ENCODE assay signal across 22 cellular contexts in the genomic region with DNA sequence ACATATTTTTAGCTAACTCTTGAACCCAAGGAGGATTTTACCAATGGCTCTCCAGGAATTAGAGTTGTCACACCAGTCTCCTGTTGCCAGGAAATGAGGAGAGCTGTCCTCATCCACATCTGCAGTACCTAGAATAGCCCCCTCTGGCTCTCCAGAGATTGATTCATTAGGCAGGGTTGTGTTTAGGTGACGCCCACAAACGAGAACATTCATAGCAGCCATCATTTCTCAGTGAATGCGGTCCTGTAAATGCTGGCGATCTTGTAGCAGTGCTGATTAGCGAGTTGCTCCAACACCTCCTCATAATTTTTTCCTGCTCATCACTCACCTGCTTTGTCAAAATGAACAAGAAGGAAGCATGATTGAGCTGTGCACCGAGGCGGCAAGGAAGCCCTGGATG. TPM values are rescaled to one million over a fixed set of nuclear protein-coding genes. Genes with fewer than 3 reads are reported as not detected.
DNase-seq lines count a peak whose midpoint lies in the region; ATAC-seq and TF ChIP-seq lines count a peak whose summit lies in the region.
"Had no signal": no experiment of that assay in that cellular context is flagged by ENCODE, and none has a peak within 500 bp of the region (broad histone marks: within the 10 kb centered on the region; RNA-seq: fewer than 3 reads in every experiment).

No MANE protein-coding gene starts in this region.

- peak overlapping the region; percentile 83 for H3K27ac ChIP-seq in smooth muscle cell (ENCODE audit: low read depth)
- no peak overlapping the region for H3K27ac ChIP-seq in CD8-positive, alpha-beta memory T cell (ENCODE audit: low read depth, low read length)
- H3K27ac ChIP-seq: spleen, tibial nerve had no signal

- no peaks in the 10 kb centered on the region for H3K79me2 ChIP-seq in smooth muscle cell (ENCODE audit: low read depth)

- H3K36me3 ChIP-seq in smooth muscle cell (ENCODE audit: low read depth): no peaks in the 10 kb centered on the region
- no peaks in the 10 kb centered on the region for H3K36me3 ChIP-seq in CD8-positive, alpha-beta memory T cell (ENCODE audit: insufficient read depth, low read length)
- H3K36me3 ChIP-seq: spleen, tibial nerve had no signal

- no peak overlapping the region for H3K9ac ChIP-seq in smooth muscle cell (ENCODE audit: low read depth)

- POLR2A ChIA-PET in CD8-positive, alpha-beta memory T cell (lab: Charles Lee): interaction anchor here (0.6 kb wide), 1 partner anchor 364 kb away, joined by 6 read pairs; no protein-coding TSS in a partner anchor

- no peak overlapping the region for H3K4me3 ChIP-seq in fibroblast of mammary gland (ENCODE audit: control insufficient read depth, low read depth, low read length)
- H3K4me3 ChIP-seq in smooth muscle cell: peak overlapping the region; percentile 1
- no peak overlapping the region for H3K4me3 ChIP-seq in CD8-positive, alpha-beta memory T cell (ENCODE audit: low read length)
- H3K4me3 ChIP-seq: lung, spleen, tibial nerve had no signal

- WGBS in smooth muscle cell (ENCODE audit: low lambda C conversion rate): 25% methylated on average over 7 of the region's 7 CpGs

- no peaks in the 10 kb centered on the region for H3K9me3 Mint-ChIP-seq in CD8-positive, alpha-beta memory T cell
- H3K9me3 Mint-ChIP-seq: IgD-negative memory B cell; naive thymus-derived CD8-positive, alpha-beta T cell had no signal

- peak overlapping the region; percentile 24 for H2AFZ ChIP-seq in smooth muscle cell (ENCODE audit: low read depth)

- H3K9me3 ChIP-seq in smooth muscle cell (replicated peaks; ENCODE audit: low read depth): no peaks in the 10 kb centered on the region
- H3K9me3 ChIP-seq in CD8-positive, alpha-beta memory T cell (ENCODE audit: low read length): no peaks in the 10 kb centered on the region
- H3K9me3 ChIP-seq: spleen, tibial nerve had no signal

- H3K4me1 ChIP-seq in smooth muscle cell (ENCODE audit: low read depth): peaks cover 42% of the 10 kb centered on the region
- peaks cover 7% of the 10 kb centered on the region for H3K4me1 ChIP-seq in CD8-positive, alpha-beta memory T cell (ENCODE audit: insufficient read depth, low read length)

- no peak for TF ChIP-seq CTCF in fibroblast of mammary gland (conservative IDR thresholded peaks at IDR 0.05; ENCODE audit: control insufficient read depth, insufficient read depth, low read depth, low read length)
- no peak for TF ChIP-seq CTCF in smooth muscle cell (IDR thresholded peaks at IDR 0.05; ENCODE audit: borderline replicate concordance, insufficient read depth, poor library complexity, severe bottlenecking)

- H3K36me3 Mint-ChIP-seq in CD8-positive, alpha-beta memory T cell: no peaks in the 10 kb centered on the region
- H3K36me3 Mint-ChIP-seq: IgD-negative memory B cell; naive thymus-derived CD8-positive, alpha-beta T cell had no signal

- CTCF ChIA-PET in CD8-positive, alpha-beta memory T cell (lab: Charles Lee): interaction anchor here (0.9 to 1.0 kb wide), 2 partner anchors 10 to 19 kb away, joined by 3 read pairs; no protein-coding TSS in a partner anchor

- no peaks in the 10 kb centered on the region for H4K20me1 ChIP-seq in smooth muscle cell (ENCODE audit: low read depth)

- peaks cover 37% of the 10 kb centered on the region for H3F3A ChIP-seq in smooth muscle cell (ENCODE audit: low read depth)

- no peak overlapping the region for H3K4me3 Mint-ChIP-seq in CD8-positive, alpha-beta memory T cell
- H3K4me3 Mint-ChIP-seq: activated CD4-positive, alpha-beta T cell treated with anti-CD3 and anti-CD28 coated beads for 36 hours; IgD-negative memory B cell; naive thymus-derived CD8-positive, alpha-beta T cell had no signal

- ATAC-seq in HG03045 (IDR thresholded peaks at IDR 0.05; ENCODE audit: unreplicated experiment): no peak
- ATAC-seq: activated CD4-positive, alpha-beta T cell treated with anti-CD3 and anti-CD28 coated beads for 36 hours; naive thymus-derived CD8-positive, alpha-beta T cell; Panc1; SK-N-SH treated with all-trans-retinoic acid at 6 μM for 48 hours had no signal

- no peaks in the 10 kb centered on the region for H3K27me3 ChIP-seq in smooth muscle cell (ENCODE audit: low read depth)
- H3K27me3 ChIP-seq in CD8-positive, alpha-beta memory T cell (ENCODE audit: insufficient read depth, low read length, poor library complexity, severe bottlenecking): no peaks in the 10 kb centered on the region

- H3K4me2 ChIP-seq in smooth muscle cell: peak overlapping the region; percentile 79

- peaks cover 20 to 45% of the 10 kb centered on the region in 2 donors for H3K27me3 Mint-ChIP-seq in CD8-positive, alpha-beta memory T cell

- peak; percentile 33 for DNase-seq in DMS153 (lab: John Stamatoyannopoulos, UW)
- no peak for DNase-seq in DMS153 treated with DMSO at 0.1 percent for 48 hours (lab: John Stamatoyannopoulos, UW; ENCODE audit: unreplicated experiment)
- peak; percentile 34 for DNase-seq in NCI-H2227 treated with DMSO at 0.1 percent for 48 hours (lab: John Stamatoyannopoulos, UW)
- DNase-seq in fibroblast of mammary gland (ENCODE audit: low read depth): peak; percentile 24
- DNase-seq in smooth muscle cell (lab: John Stamatoyannopoulos, UW; ENCODE audit: unreplicated experiment): no peak
- DNase-seq in COR-L47 (lab: John Stamatoyannopoulos, UW): no peak
- no peak for DNase-seq in CD8-positive, alpha-beta memory T cell
- DNase-seq: activated CD4-positive, alpha-beta T cell treated with anti-CD3 and anti-CD28 coated beads for 36 hours; activated naive CD4-positive, alpha-beta T cell treated with Interleukin-2 at 50 U/mL for 16 hours; cortex of kidney; naive thymus-derived CD8-positive, alpha-beta T cell; NCI-H187 treated with DMSO at 0.1 percent for 48 hours; NCI-H526; spleen had no signal

- peaks cover 14 to 18% (median 16%) of the 10 kb centered on the region in 3 donors for H3K4me1 Mint-ChIP-seq in CD8-positive, alpha-beta memory T cell

- H3K27ac Mint-ChIP-seq in CD8-positive, alpha-beta memory T cell: no peak overlapping the region
- H3K27ac Mint-ChIP-seq: activated CD4-positive, alpha-beta T cell treated with anti-CD3 and anti-CD28 coated beads for 36 hours; IgD-negative memory B cell had no signal

RNA-seq across cellular contexts. Expression of a gene that starts 16.3 kb away (rescaled TPM):
- 0.54 TPM in 1 of 2 replicates, not detected in the other for total RNA-seq in smooth muscle cell
- polyA plus RNA-seq in smooth muscle cell: 0.33 and 0.84 TPM in 2 replicates
- not detected for total RNA-seq in CD8-positive, alpha-beta memory T cell
- not detected for polyA plus RNA-seq in CD8-positive, alpha-beta memory T cell
- total RNA-seq: A172; activated CD4-positive, alpha-beta T cell treated with anti-CD3 and anti-CD28 coated beads for 36 hours; naive thymus-derived CD8-positive, alpha-beta T cell had no signal
- polyA plus RNA-seq: naive thymus-derived CD8-positive, alpha-beta T cell had no signal

RNA-seq across cellular contexts. Expression of a gene that starts 48.8 kb away (rescaled TPM):
- total RNA-seq in smooth muscle cell: 1.3 and 5.8 TPM in 2 replicates
- 8.0 and 15.0 TPM in 2 replicates for polyA plus RNA-seq in smooth muscle cell
- under 1 TPM in 1 of 2 experiments, not detected in 1; 0.55 TPM for total RNA-seq in CD8-positive, alpha-beta memory T cell
- polyA plus RNA-seq in CD8-positive, alpha-beta memory T cell: not detected
- total RNA-seq: glomerular endothelial cell; naive thymus-derived CD8-positive, alpha-beta T cell; spleen; tibial nerve had no signal
- polyA plus RNA-seq: IgD-negative memory B cell; naive thymus-derived CD8-positive, alpha-beta T cell; spleen had no signal

RNA-seq across cellular contexts. Expression of a gene that starts 51.5 kb away (rescaled TPM):
- 6.6 and 11.3 TPM in 2 replicates for total RNA-seq in smooth muscle cell
- polyA plus RNA-seq in smooth muscle cell: 15.8 and 16.8 TPM in 2 replicates
- total RNA-seq in CD8-positive, alpha-beta memory T cell: 1 to 10 TPM; 4.5 to 4.7 TPM
- polyA plus RNA-seq in CD8-positive, alpha-beta memory T cell: 32.1 TPM

Comparison
In these comparisons a context has a peak if more than half of its experiments do, and no peak if none do; other contexts are left out.
1. DNase-seq: peak in DMS153 (single experiment), NCI-H2227 treated with DMSO at 0.1 percent for 48 hours (single experiment) and fibroblast of mammary gland (single experiment); none in DMS153 treated with DMSO at 0.1 percent for 48 hours (single experiment), smooth muscle cell (single experiment), COR-L47 (single experiment) and CD8-positive, alpha-beta memory T cell (0 of 5).